Comparison of ENCODE assay signal across 8 cellular contexts in the genomic region with DNA sequence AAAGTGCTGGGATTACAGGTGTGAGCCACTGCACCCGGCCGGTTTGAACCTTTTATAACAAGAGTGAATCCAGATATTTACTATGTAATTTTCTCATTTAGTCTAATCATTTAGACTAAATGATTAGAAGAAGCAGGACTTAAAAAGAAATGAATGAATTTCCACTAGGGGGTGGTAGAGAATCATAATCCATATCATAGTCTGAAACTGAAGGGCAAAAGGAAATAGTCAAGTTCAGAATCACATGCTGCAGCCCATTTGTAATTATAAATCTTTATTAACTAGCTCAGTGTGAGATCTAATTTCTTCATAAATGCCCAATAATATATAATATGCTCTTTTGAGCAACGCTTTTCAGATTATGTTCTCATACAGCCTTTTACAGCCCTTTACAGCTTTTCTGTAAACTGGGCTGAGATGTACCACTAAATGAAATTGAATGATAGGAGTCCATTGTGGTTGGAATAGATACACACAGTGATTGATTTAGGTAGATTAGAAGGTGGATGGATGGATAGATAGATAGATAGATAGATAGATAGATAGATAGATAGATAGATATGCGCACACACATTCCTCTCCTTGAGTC. TPM values are rescaled to one million over a fixed set of nuclear protein-coding genes. Genes with fewer than 3 reads are reported as not detected.
A peak's percentile ranks its signal among the peaks of the same experiment; 100 is the strongest.
DNase-seq lines count a peak whose midpoint lies in the region; ATAC-seq lines count a peak whose summit lies in the region.

No MANE protein-coding gene starts in this region.

- H3K9me2 ChIP-seq in GM23248 (ENCODE audit: insufficient read depth), result no peaks in the 10 kb centered on the region

- CTCF ChIA-PET in activated CD4-positive, alpha-beta T cell treated with anti-CD3 and anti-CD28 coated beads, Interleukin-2, amount 10 ng/mL, durations not matched to agents 7 days and 5 days (lab: Charles Lee), result interaction anchor here (0.5 to 2.0 kb wide), 8 partner anchors 9 to 99 kb away, joined by 3 to 11 read pairs (median 4); partner anchors contain the start of gene TAP2

- H3K36me3 Mint-ChIP-seq in stimulated activated naive CD8-positive, alpha-beta T cell treated with anti-CD3 and anti-CD28 coated beads, Interleukin-15, Interleukin-2, amounts not matched to agents 100 ng/mL and 50 ng/mL, for 24 hours (ENCODE audit: low read depth), result no peaks in the 10 kb centered on the region
- peaks cover under 1% of the 10 kb centered on the region for H3K36me3 Mint-ChIP-seq in activated CD4-positive, alpha-beta T cell treated with anti-CD3 and anti-CD28 coated beads, Interleukin-2, amount 10 ng/mL, durations not matched to agents 7 days and 5 days (ENCODE audit: low read depth)

- peaks cover 25% of the 10 kb centered on the region for H3F3A ChIP-seq in GM23248 (ENCODE audit: insufficient read depth)

- H3K4me2 ChIP-seq in GM23248 (ENCODE audit: unreplicated experiment), result no peak overlapping the region

- ATAC-seq in HG02852 (IDR thresholded peaks at IDR 0.05; ENCODE audit: unreplicated experiment), result no peak

- peak overlapping the region; percentile 10 for H3K27ac Mint-ChIP-seq in stimulated activated naive CD8-positive, alpha-beta T cell treated with anti-CD3 and anti-CD28 coated beads, Interleukin-15, Interleukin-2, amounts not matched to agents 100 ng/mL and 50 ng/mL, for 24 hours
- H3K27ac Mint-ChIP-seq in activated CD4-positive, alpha-beta T cell treated with anti-CD3 and anti-CD28 coated beads, Interleukin-2, amount 10 ng/mL, durations not matched to agents 7 days and 5 days, result no peak overlapping the region

- POLR2A ChIA-PET in activated CD4-positive, alpha-beta T cell treated with anti-CD3 and anti-CD28 coated beads, Interleukin-2, amount 10 ng/mL, durations not matched to agents 7 days and 5 days (lab: Charles Lee), result no interaction called here

- no peak overlapping the region for H3K4me3 Mint-ChIP-seq in stimulated activated naive CD8-positive, alpha-beta T cell treated with anti-CD3 and anti-CD28 coated beads, Interleukin-15, Interleukin-2, amounts not matched to agents 100 ng/mL and 50 ng/mL, for 24 hours
- no peak overlapping the region for H3K4me3 Mint-ChIP-seq in activated CD4-positive, alpha-beta T cell treated with anti-CD3 and anti-CD28 coated beads, Interleukin-2, amount 10 ng/mL, durations not matched to agents 7 days and 5 days

- H3K9ac ChIP-seq in GM23248, result no peak overlapping the region

- H3K27ac ChIP-seq in GM23248, result no peak overlapping the region

- DNase-seq in AG20443 (ENCODE audit: low spot score) (peak; percentile 50), GM23248 (peak; percentile 75), NCI-H446 (lab: John Stamatoyannopoulos, UW) (peak; percentile 78 to 79), amniotic stem cell (lab: John Stamatoyannopoulos, UW) (peak; percentile 53), iPS DF 4.7 (ENCODE audit: extremely low read depth, low spot score) (peak; percentile 33)
- DNase-seq in activated CD4-positive, alpha-beta T cell treated with anti-CD3 and anti-CD28 coated beads, Interleukin-2, amount 10 ng/mL, durations not matched to agents 7 days and 5 days, result no peak

- no peaks in the 10 kb centered on the region for H3K27me3 Mint-ChIP-seq in stimulated activated naive CD8-positive, alpha-beta T cell treated with anti-CD3 and anti-CD28 coated beads, Interleukin-15, Interleukin-2, amounts not matched to agents 100 ng/mL and 50 ng/mL, for 24 hours
- H3K27me3 Mint-ChIP-seq in activated CD4-positive, alpha-beta T cell treated with anti-CD3 and anti-CD28 coated beads, Interleukin-2, amount 10 ng/mL, durations not matched to agents 7 days and 5 days, result peaks cover 14% of the 10 kb centered on the region

- H3K4me1 ChIP-seq in GM23248 (ENCODE audit: insufficient read depth), result peaks cover 12% of the 10 kb centered on the region

- H3K36me3 ChIP-seq in GM23248 (ENCODE audit: low read depth), result no peaks in the 10 kb centered on the region

- peaks cover 17% of the 10 kb centered on the region for H3K4me1 Mint-ChIP-seq in stimulated activated naive CD8-positive, alpha-beta T cell treated with anti-CD3 and anti-CD28 coated beads, Interleukin-15, Interleukin-2, amounts not matched to agents 100 ng/mL and 50 ng/mL, for 24 hours (ENCODE audit: low read depth)
- peaks cover 4% of the 10 kb centered on the region for H3K4me1 Mint-ChIP-seq in activated CD4-positive, alpha-beta T cell treated with anti-CD3 and anti-CD28 coated beads, Interleukin-2, amount 10 ng/mL, durations not matched to agents 7 days and 5 days

- no peaks in the 10 kb centered on the region for H4K20me1 ChIP-seq in GM23248 (ENCODE audit: insufficient read depth)

- H3K4me3 ChIP-seq in GM23248, result no peak overlapping the region

- 26% methylated on average over 4 of the region's 4 CpGs for WGBS in GM23248 (ENCODE audit: low coverage in 1 of 2, low lambda C conversion rate in 2 of 2, missing lambda C conversion rate in 2 of 2), 2 experiments

- in situ Hi-C loops in GM23248 (cut with MboI), result no loop called here

- no peaks in the 10 kb centered on the region for H3K9me3 Mint-ChIP-seq in stimulated activated naive CD8-positive, alpha-beta T cell treated with anti-CD3 and anti-CD28 coated beads, Interleukin-15, Interleukin-2, amounts not matched to agents 100 ng/mL and 50 ng/mL, for 24 hours
- no peaks in the 10 kb centered on the region for H3K9me3 Mint-ChIP-seq in activated CD4-positive, alpha-beta T cell treated with anti-CD3 and anti-CD28 coated beads, Interleukin-2, amount 10 ng/mL, durations not matched to agents 7 days and 5 days

- no peaks in the 10 kb centered on the region for H3K9me3 ChIP-seq in GM23248 (ENCODE audit: low read depth)

- H3K79me2 ChIP-seq in GM23248 (ENCODE audit: insufficient read depth), result no peaks in the 10 kb centered on the region

- no peaks in the 10 kb centered on the region for H3K27me3 ChIP-seq in GM23248 (replicated peaks; ENCODE audit: insufficient read depth)

- H2AFZ ChIP-seq in GM23248, result no peak overlapping the region

RNA-seq across cellular contexts. Expression of gene PSMB9, which starts 31.8 kb away (rescaled TPM):
- 3.4 and 5.1 TPM in 2 replicates for total RNA-seq in GM23248 (2014; rRNA removed; shearing (Covaris generic))
- polyA plus RNA-seq in GM23248 (2016; fragmentation: Nextera tagmentation; extraction: Ambion mirVana), result 11.2 and 12.3 TPM in 2 replicates
- 100 to 1,000 TPM; 329 to 391 TPM for total RNA-seq in activated CD4-positive, alpha-beta T cell treated with anti-CD3 and anti-CD28 coated beads, Interleukin-2, amount 10 ng/mL, durations not matched to agents 7 days and 5 days

RNA-seq across cellular contexts. Expression of gene TAP1, which starts 32.3 kb away (rescaled TPM):
- total RNA-seq in GM23248 (2014; rRNA removed; shearing (Covaris generic)), result 27.5 and 30.7 TPM in 2 replicates
- 29.8 and 30.7 TPM in 2 replicates for polyA plus RNA-seq in GM23248 (2016; fragmentation: Nextera tagmentation; extraction: Ambion mirVana)
- total RNA-seq in activated CD4-positive, alpha-beta T cell treated with anti-CD3 and anti-CD28 coated beads, Interleukin-2, amount 10 ng/mL, durations not matched to agents 7 days and 5 days, result 100 to 1,000 TPM; 396 to 441 TPM

RNA-seq across cellular contexts. Expression of gene PSMB8, which starts 41.9 kb away (rescaled TPM):
- 21.6 and 27.2 TPM in 2 replicates for total RNA-seq in GM23248 (2014; rRNA removed; shearing (Covaris generic))
- polyA plus RNA-seq in GM23248 (2016; fragmentation: Nextera tagmentation; extraction: Ambion mirVana), result 33.5 and 36.0 TPM in 2 replicates
- total RNA-seq in activated CD4-positive, alpha-beta T cell treated with anti-CD3 and anti-CD28 coated beads, Interleukin-2, amount 10 ng/mL, durations not matched to agents 7 days and 5 days, result 100 to 1,000 TPM; 307 to 379 TPM

RNA-seq across cellular contexts. Expression of gene TAP2, which starts 47.3 kb away (rescaled TPM):
- total RNA-seq in GM23248 (2014; rRNA removed; shearing (Covaris generic)), result 2.2 and 5.4 TPM in 2 replicates
- polyA plus RNA-seq in GM23248 (2016; fragmentation: Nextera tagmentation; extraction: Ambion mirVana), result 4.6 and 5.1 TPM in 2 replicates
- total RNA-seq in activated CD4-positive, alpha-beta T cell treated with anti-CD3 and anti-CD28 coated beads, Interleukin-2, amount 10 ng/mL, durations not matched to agents 7 days and 5 days, result 100 to 1,000 TPM; 332 to 337 TPM

RNA-seq across cellular contexts. Expression of gene HLA-DMB, which starts 55.0 kb away (rescaled TPM):
- not detected in 2 replicates for total RNA-seq in GM23248 (2014; rRNA removed; shearing (Covaris generic))
- polyA plus RNA-seq in GM23248 (2016; fragmentation: Nextera tagmentation; extraction: Ambion mirVana), result 0.46 TPM in 1 of 2 replicates, not detected in the other
- total RNA-seq in activated CD4-positive, alpha-beta T cell treated with anti-CD3 and anti-CD28 coated beads, Interleukin-2, amount 10 ng/mL, durations not matched to agents 7 days and 5 days, result 1 to 10 TPM; 8.1 to 8.5 TPM

Comparison
In these comparisons a context has a peak if more than half of its experiments do, and no peak if none do; other contexts are left out.
1. RNA of gene PSMB9, which starts 31.8 kb away (total RNA-seq): 329 to 391 TPM in activated CD4-positive, alpha-beta T cell treated with anti-CD3 and anti-CD28 coated beads, Interleukin-2, amount 10 ng/mL, durations not matched to agents 7 days and 5 days; 3.4 to 5.1 TPM in GM23248; every median in the first group is over 10 times any median in the second.
2. RNA of gene TAP1, which starts 32.3 kb away (total RNA-seq): 396 to 441 TPM in activated CD4-positive, alpha-beta T cell treated with anti-CD3 and anti-CD28 coated beads, Interleukin-2, amount 10 ng/mL, durations not matched to agents 7 days and 5 days; 27.5 to 30.7 TPM in GM23248; every median in the first group is over 10 times any median in the second.
3. RNA of gene PSMB8, which starts 41.9 kb away (total RNA-seq): 307 to 379 TPM in activated CD4-positive, alpha-beta T cell treated with anti-CD3 and anti-CD28 coated beads, Interleukin-2, amount 10 ng/mL, durations not matched to agents 7 days and 5 days; 21.6 to 27.2 TPM in GM23248; every median in the first group is over 10 times any median in the second.